ENCODE assay signal across 15 cellular contexts in genomic region chr1:51624851-51625250, GRCh38. TPM values are rescaled to one million over a fixed set of nuclear protein-coding genes. Genes with fewer than 3 reads are reported as not detected.
DNase-seq lines count a peak whose midpoint lies in the region; ATAC-seq and TF ChIP-seq lines count a peak whose summit lies in the region.
"Had no signal": no experiment of that assay in that cellular context is flagged by ENCODE, and none has a peak within 500 bp of the region (broad histone marks: within the 10 kb centered on the region; RNA-seq: fewer than 3 reads in every experiment).

No MANE protein-coding gene starts in this region.

- no peaks in the 10 kb centered on the region for H3K9me3 Mint-ChIP-seq in CD8-positive, alpha-beta memory T cell
- H3K9me3 Mint-ChIP-seq: activated CD4-positive, alpha-beta memory T cell treated with anti-CD3 and anti-CD28 coated beads for 36 hours had no signal

- H4K20me1 ChIP-seq in Loucy (ENCODE audit: insufficient read depth, low read length, poor library complexity, severe bottlenecking) = peaks cover 6% of the 10 kb centered on the region

- no peaks in the 10 kb centered on the region for H3K36me3 ChIP-seq in Loucy (ENCODE audit: insufficient read depth, low read length)
- H3K36me3 ChIP-seq in psoas muscle (ENCODE audit: insufficient read depth in 1 of 2, low read depth in 1 of 2) = no peaks in the 10 kb centered on the region
- no peaks in the 10 kb centered on the region for H3K36me3 ChIP-seq in CD8-positive, alpha-beta memory T cell (ENCODE audit: insufficient read depth, low read length)
- H3K36me3 ChIP-seq: transverse colon had no signal

- H3K9me2 ChIP-seq in Loucy (replicated peaks; ENCODE audit: low read depth, low read length) = no peaks in the 10 kb centered on the region

- peak overlapping the region in 1 of 8 donors; percentile 4 for H3K27ac Mint-ChIP-seq in CD8-positive, alpha-beta memory T cell
- H3K27ac Mint-ChIP-seq: activated CD4-positive, alpha-beta memory T cell treated with anti-CD3 and anti-CD28 coated beads for 36 hours had no signal

- no peaks in the 10 kb centered on the region for H3K27me3 Mint-ChIP-seq in CD8-positive, alpha-beta memory T cell
- H3K27me3 Mint-ChIP-seq: activated CD4-positive, alpha-beta memory T cell treated with anti-CD3 and anti-CD28 coated beads for 36 hours had no signal

- H3K27me3 ChIP-seq in Loucy (ENCODE audit: insufficient read depth, low read length, poor library complexity, severe bottlenecking) (no peaks in the 10 kb centered on the region), psoas muscle (ENCODE audit: insufficient read depth in 3 of 3, low read length in 2 of 3) (no peaks in the 10 kb centered on the region), foreskin keratinocyte (no peaks in the 10 kb centered on the region)
- H3K27me3 ChIP-seq in CD8-positive, alpha-beta memory T cell (ENCODE audit: insufficient read depth, low read length, poor library complexity, severe bottlenecking) = no peaks in the 10 kb centered on the region
- H3K27me3 ChIP-seq: transverse colon had no signal

- H3K4me3 Mint-ChIP-seq in CD8-positive, alpha-beta memory T cell = no peak overlapping the region
- H3K4me3 Mint-ChIP-seq: activated CD4-positive, alpha-beta memory T cell treated with anti-CD3 and anti-CD28 coated beads for 36 hours had no signal

- H3K79me2 ChIP-seq in Loucy (ENCODE audit: insufficient read depth, low read length) = peaks cover 87% of the 10 kb centered on the region
- H3K79me2 ChIP-seq: parathyroid adenoma had no signal

- intact Hi-C loops in psoas muscle (cut with DNase I) = loop anchor here in 1 of 2 donors (5.0 to 10.0 kb wide), 2 partner anchors 32 to 140 kb away; no protein-coding TSS in a partner anchor

- POLR2A ChIA-PET in CD8-positive, alpha-beta memory T cell (lab: Charles Lee) = no interaction called here

- no peak overlapping the region for H2AFZ ChIP-seq in Loucy (ENCODE audit: low read length)
- H2AFZ ChIP-seq: parathyroid adenoma had no signal

- WGBS in psoas muscle, 3 donors = 69 to 85% (median 77%) methylated on average over 1 of the region's 1 CpG

- H3F3A ChIP-seq in Loucy (ENCODE audit: low read depth) = no peaks in the 10 kb centered on the region

- peak overlapping the region; percentile 57 for H3K4me2 ChIP-seq in Loucy (ENCODE audit: low read depth, low read length, poor library complexity, severe bottlenecking)

- no peak for TF ChIP-seq CTCF in Loucy (conservative IDR thresholded peaks at IDR 0.05; ENCODE audit: low read length)
- no peak for TF ChIP-seq CTCF in psoas muscle (IDR thresholded peaks at IDR 0.05)
- TF ChIP-seq CTCF in foreskin keratinocyte (conservative IDR thresholded peaks at IDR 0.05) = no peak

- peaks cover 36 to 66% (median 49%) of the 10 kb centered on the region in 3 donors for H3K4me1 Mint-ChIP-seq in CD8-positive, alpha-beta memory T cell

- H3K36me3 Mint-ChIP-seq in CD8-positive, alpha-beta memory T cell = peaks cover 0 to 5% (median 0%) of the 10 kb centered on the region in 3 donors
- H3K36me3 Mint-ChIP-seq: activated CD4-positive, alpha-beta memory T cell treated with anti-CD3 and anti-CD28 coated beads for 36 hours had no signal

- in situ Hi-C loops in Caki2 (cut with HindIII; ENCODE audit: low pct_unique_long_range_greater_than_20kb, low sequenced_read_pairs) = no loop called here

- DNase-seq in Caki2 (ENCODE audit: low read depth) (peak; percentile 16), dermis blood vessel endothelial cell (peak; percentile 23), psoas muscle (no peak), foreskin keratinocyte (no peak), SIG-M5 (lab: John Stamatoyannopoulos, UW) (no peak)
- DNase-seq in CD8-positive, alpha-beta memory T cell = no peak
- DNase-seq: activated CD4-positive, alpha-beta memory T cell treated with anti-CD3 and anti-CD28 coated beads for 36 hours; C1 segment of cervical spinal cord; NCI-H1092; NCI-H226; RPMI8226; T-helper 9 cell; transverse colon had no signal

- H3K27ac ChIP-seq in psoas muscle = peak overlapping the region; percentile 97
- no peak overlapping the region for H3K27ac ChIP-seq in foreskin keratinocyte
- no peak overlapping the region for H3K27ac ChIP-seq in CD8-positive, alpha-beta memory T cell (ENCODE audit: low read depth, low read length)
- H3K27ac ChIP-seq: parathyroid adenoma had no signal

- no peaks in the 10 kb centered on the region for H3K9me3 ChIP-seq in Loucy (ENCODE audit: insufficient read depth, low read depth, low read length)
- no peaks in the 10 kb centered on the region for H3K9me3 ChIP-seq in psoas muscle
- no peaks in the 10 kb centered on the region for H3K9me3 ChIP-seq in CD8-positive, alpha-beta memory T cell (ENCODE audit: low read length)
- H3K9me3 ChIP-seq: transverse colon had no signal

- CTCF ChIA-PET in CD8-positive, alpha-beta memory T cell (lab: Charles Lee) = no interaction called here

- H3K9ac ChIP-seq in Loucy (ENCODE audit: low read depth, low read length, poor library complexity, severe bottlenecking) = peak overlapping the region; percentile 44
- H3K9ac ChIP-seq: parathyroid adenoma had no signal

- ATAC-seq in psoas muscle (no peak), foreskin keratinocyte (no peak)

- peaks cover 63% of the 10 kb centered on the region for H3K4me1 ChIP-seq in Loucy (ENCODE audit: insufficient read depth, low read length, poor library complexity, severe bottlenecking)
- H3K4me1 ChIP-seq in psoas muscle = peaks cover 87% of the 10 kb centered on the region
- H3K4me1 ChIP-seq in foreskin keratinocyte = peaks cover 23% of the 10 kb centered on the region
- H3K4me1 ChIP-seq in CD8-positive, alpha-beta memory T cell (ENCODE audit: insufficient read depth, low read length) = no peaks in the 10 kb centered on the region

- peak overlapping the region; percentile 26 for H3K4me3 ChIP-seq in Loucy (ENCODE audit: low read length, poor library complexity, severe bottlenecking)
- H3K4me3 ChIP-seq in psoas muscle = peak overlapping the region; percentile 3
- H3K4me3 ChIP-seq in CD8-positive, alpha-beta memory T cell (ENCODE audit: low read length) = no peak overlapping the region
- H3K4me3 ChIP-seq: transverse colon had no signal

RNA-seq across cellular contexts. Expression of gene OSBPL9, which starts 8.0 kb away (rescaled TPM):
- total RNA-seq in Caki2 (2014; rRNA removed; shearing (Covaris generic); ENCODE audit: low replicate concordance) = 75.0 and 76.5 TPM in 2 replicates
- total RNA-seq in dermis blood vessel endothelial cell = 96.1 and 120 TPM in 2 replicates
- total RNA-seq in psoas muscle = 100 to 1,000 TPM in 1 of 4 donors, 10 to 100 TPM in 3; 32.5 to 141 (median 52.0) TPM
- 10 to 100 TPM; 15.6 to 84.8 (median 60.6) TPM for polyA plus RNA-seq in psoas muscle
- total RNA-seq in foreskin keratinocyte = 68.1 and 73.4 TPM in 2 replicates
- polyA plus RNA-seq in foreskin keratinocyte = 34.9 and 38.5 TPM in 2 replicates
- 10 to 100 TPM; 43.4 to 48.0 TPM for total RNA-seq in CD8-positive, alpha-beta memory T cell
- polyA plus RNA-seq in CD8-positive, alpha-beta memory T cell = 47.6 TPM

Comparison
In these comparisons a context has a peak if more than half of its experiments do, and no peak if none do; other contexts are left out.
1. DNase-seq: peak in Caki2 (single experiment) and dermis blood vessel endothelial cell (single experiment); none in psoas muscle (0 of 2), foreskin keratinocyte (0 of 2), CD8-positive, alpha-beta memory T cell (0 of 5) and SIG-M5 (single experiment).